10 cellular contexts compared by ENCODE assay signal in genomic region chrX:101429934-101430333, GRCh38. TPM values are rescaled to one million over a fixed set of nuclear protein-coding genes. Genes with fewer than 3 reads are reported as not detected.
A peak's percentile ranks its signal among the peaks of the same experiment; 100 is the strongest.
DNase-seq lines count a peak whose midpoint lies in the region; ATAC-seq and TF ChIP-seq lines count a peak whose summit lies in the region.
"Had no signal": no experiment of that assay in that cellular context is flagged by ENCODE, and none has a peak within 500 bp of the region (broad histone marks: within the 10 kb centered on the region; RNA-seq: fewer than 3 reads in every experiment).

No MANE protein-coding gene starts in this region.

- TF ChIP-seq CTCF in gastrocnemius medialis (IDR thresholded peaks at IDR 0.05 in 4 of 5, conservative IDR thresholded peaks at IDR 0.05 in 1 of 5) (no peak), breast epithelium (IDR thresholded peaks at IDR 0.05) (no peak)

- no peaks in the 10 kb centered on the region for H3K36me3 ChIP-seq in gastrocnemius medialis
- no peaks in the 10 kb centered on the region for H3K36me3 ChIP-seq in breast epithelium
- H3K36me3 ChIP-seq: neutrophil had no signal

- in situ Hi-C loops in gastrocnemius medialis (cut with MboI; ENCODE audit: low sequenced_read_pairs in 4 of 4) = no loop called here

- H3K27me3 ChIP-seq in gastrocnemius medialis = no peaks in the 10 kb centered on the region
- H3K27me3 ChIP-seq in breast epithelium = peaks cover 0 to 6% of the 10 kb centered on the region in 2 donors
- H3K27me3 ChIP-seq: neutrophil had no signal

- H3K4me3 ChIP-seq in gastrocnemius medialis (no peak overlapping the region), breast epithelium (no peak overlapping the region)

- no peaks in the 10 kb centered on the region for H3K9me3 Mint-ChIP-seq in activated naive CD4-positive, alpha-beta T cell treated with anti-CD3 and anti-CD28 coated beads, Interleukin-2, amount 50 U/mL, for 24 hours
- no peaks in the 10 kb centered on the region for H3K9me3 Mint-ChIP-seq in activated T-helper 2 cell treated with anti-CD3 and anti-CD28 coated beads, Interferon-gamma antibody, Interleukin-2, Interleukin-4, amounts not matched to agents 10 μg/mL and 5 μg/mL and 100 μg/mL, durations not matched to agents 14 hours and 24 hours and 36 hours
- peaks cover 0 to 5% of the 10 kb centered on the region in 2 donors for H3K9me3 Mint-ChIP-seq in stimulated activated naive CD8-positive, alpha-beta T cell treated with anti-CD3 and anti-CD28 coated beads, Interleukin-15, amount 100 ng/mL, for 72 hours

- TF ChIP-seq POLR2A in gastrocnemius medialis (IDR thresholded peaks at IDR 0.05) (no peak), breast epithelium (IDR thresholded peaks at IDR 0.05) (no peak)

- H3K4me3 Mint-ChIP-seq in activated naive CD4-positive, alpha-beta T cell treated with anti-CD3 and anti-CD28 coated beads, Interleukin-2, amount 50 U/mL, for 24 hours = no peak overlapping the region
- H3K4me3 Mint-ChIP-seq in activated T-helper 2 cell treated with anti-CD3 and anti-CD28 coated beads, Interferon-gamma antibody, Interleukin-2, Interleukin-4, amounts not matched to agents 10 μg/mL and 5 μg/mL and 100 μg/mL, durations not matched to agents 14 hours and 24 hours and 36 hours (ENCODE audit: low read depth) = peak overlapping the region; percentile 28
- peak overlapping the region in 1 of 2 donors; percentile 40 for H3K4me3 Mint-ChIP-seq in stimulated activated naive CD8-positive, alpha-beta T cell treated with anti-CD3 and anti-CD28 coated beads, Interleukin-15, amount 100 ng/mL, for 72 hours

- DNase-seq in activated naive CD4-positive, alpha-beta T cell treated with Interleukin-2 at 50 U/mL for 16 hours = no peak
- no peak for DNase-seq in activated T-helper 2 cell treated with anti-CD3 and anti-CD28 coated beads, Interferon-gamma antibody, Interleukin-2, Interleukin-4, amounts not matched to agents 10 μg/mL and 5 μg/mL and 100 μg/mL, durations not matched to agents 14 hours and 24 hours and 36 hours (ENCODE audit: low spot score)
- DNase-seq in stimulated activated naive CD8-positive, alpha-beta T cell treated with anti-CD3 and anti-CD28 coated beads, Interleukin-15, amount 100 ng/mL, for 72 hours = no peak
- no peak for DNase-seq in gastrocnemius medialis
- no peak for DNase-seq in breast epithelium (ENCODE audit: low spot score in 2 of 2)
- DNase-seq in HK-2 (ENCODE audit: unreplicated experiment) = no peak
- DNase-seq: KG1 had no signal

- peaks cover 11% of the 10 kb centered on the region for H3K36me3 Mint-ChIP-seq in activated naive CD4-positive, alpha-beta T cell treated with anti-CD3 and anti-CD28 coated beads, Interleukin-2, amount 50 U/mL, for 24 hours
- H3K36me3 Mint-ChIP-seq in activated T-helper 2 cell treated with anti-CD3 and anti-CD28 coated beads, Interferon-gamma antibody, Interleukin-2, Interleukin-4, amounts not matched to agents 10 μg/mL and 5 μg/mL and 100 μg/mL, durations not matched to agents 14 hours and 24 hours and 36 hours (ENCODE audit: low read depth) = peaks cover 28% of the 10 kb centered on the region

- H3K4me1 ChIP-seq in gastrocnemius medialis = no peaks in the 10 kb centered on the region
- no peaks in the 10 kb centered on the region for H3K4me1 ChIP-seq in breast epithelium

- peaks cover 15% of the 10 kb centered on the region for H3K4me1 Mint-ChIP-seq in activated naive CD4-positive, alpha-beta T cell treated with anti-CD3 and anti-CD28 coated beads, Interleukin-2, amount 50 U/mL, for 24 hours
- peaks cover 17% of the 10 kb centered on the region for H3K4me1 Mint-ChIP-seq in activated T-helper 2 cell treated with anti-CD3 and anti-CD28 coated beads, Interferon-gamma antibody, Interleukin-2, Interleukin-4, amounts not matched to agents 10 μg/mL and 5 μg/mL and 100 μg/mL, durations not matched to agents 14 hours and 24 hours and 36 hours (ENCODE audit: low read depth)
- peaks cover 13% of the 10 kb centered on the region for H3K4me1 Mint-ChIP-seq in stimulated activated naive CD8-positive, alpha-beta T cell treated with anti-CD3 and anti-CD28 coated beads, Interleukin-15, amount 100 ng/mL, for 72 hours

- peak overlapping the region; percentile 55 for H3K27ac Mint-ChIP-seq in activated naive CD4-positive, alpha-beta T cell treated with anti-CD3 and anti-CD28 coated beads, Interleukin-2, amount 50 U/mL, for 24 hours
- peak overlapping the region; percentile 86 for H3K27ac Mint-ChIP-seq in activated T-helper 2 cell treated with anti-CD3 and anti-CD28 coated beads, Interferon-gamma antibody, Interleukin-2, Interleukin-4, amounts not matched to agents 10 μg/mL and 5 μg/mL and 100 μg/mL, durations not matched to agents 14 hours and 24 hours and 36 hours
- no peak overlapping the region for H3K27ac Mint-ChIP-seq in stimulated activated naive CD8-positive, alpha-beta T cell treated with anti-CD3 and anti-CD28 coated beads, Interleukin-15, amount 100 ng/mL, for 72 hours

- no peaks in the 10 kb centered on the region for H3K27me3 Mint-ChIP-seq in activated naive CD4-positive, alpha-beta T cell treated with anti-CD3 and anti-CD28 coated beads, Interleukin-2, amount 50 U/mL, for 24 hours
- H3K27me3 Mint-ChIP-seq in activated T-helper 2 cell treated with anti-CD3 and anti-CD28 coated beads, Interferon-gamma antibody, Interleukin-2, Interleukin-4, amounts not matched to agents 10 μg/mL and 5 μg/mL and 100 μg/mL, durations not matched to agents 14 hours and 24 hours and 36 hours (ENCODE audit: low read depth) = no peaks in the 10 kb centered on the region
- H3K27me3 Mint-ChIP-seq in stimulated activated naive CD8-positive, alpha-beta T cell treated with anti-CD3 and anti-CD28 coated beads, Interleukin-15, amount 100 ng/mL, for 72 hours = no peaks in the 10 kb centered on the region

- no peaks in the 10 kb centered on the region for H3K9me3 ChIP-seq in gastrocnemius medialis
- peaks cover 0 to 21% of the 10 kb centered on the region in 2 donors for H3K9me3 ChIP-seq in breast epithelium
- H3K9me3 ChIP-seq: neutrophil had no signal

- ATAC-seq in HG03025 (IDR thresholded peaks at IDR 0.05; ENCODE audit: low FRiP score, unreplicated experiment) = peak; percentile 45
- peak; percentile 90 for ATAC-seq in stimulated activated naive CD8-positive, alpha-beta T cell treated with anti-CD3 and anti-CD28 coated beads, Interleukin-15, amount 100 ng/mL, for 72 hours
- no peak for ATAC-seq in gastrocnemius medialis

- intact Hi-C loops in activated T-helper 2 cell treated with anti-CD3 and anti-CD28 coated beads, Interferon-gamma antibody, Interleukin-2, Interleukin-4, amounts not matched to agents 10 μg/mL and 5 μg/mL and 100 μg/mL, durations not matched to agents 14 hours and 24 hours and 36 hours (cut with micrococcal nuclease) = loop anchor here (2.0 to 5.0 kb wide), 2 partner anchors 21 to 367 kb away; partner anchors contain the start of gene HNRNPH2
- intact Hi-C loops in gastrocnemius medialis (cut with DNase I; ENCODE audit: low total_unique reads) (no loop called here), breast epithelium (cut with DNase I; ENCODE audit: low total_unique reads) (no loop called here)

- H3K27ac ChIP-seq in gastrocnemius medialis = no peak overlapping the region
- H3K27ac ChIP-seq in breast epithelium = peak overlapping the region in 1 of 2 donors; percentile 32
- H3K27ac ChIP-seq: neutrophil had no signal

RNA-seq across cellular contexts. Expression of gene HNRNPH2, which starts 21.9 kb away (rescaled TPM):
- 17.5 and 18.0 TPM in 2 replicates for total RNA-seq in activated T-helper 2 cell treated with anti-CD3 and anti-CD28 coated beads, Interferon-gamma antibody, Interleukin-2, Interleukin-4, amounts not matched to agents 10 μg/mL and 5 μg/mL and 100 μg/mL, durations not matched to agents 14 hours and 24 hours and 36 hours
- total RNA-seq in gastrocnemius medialis (10 to 100 TPM; 33.8 to 58.1 (median 43.3) TPM), breast epithelium (10 to 100 TPM; 48.5 to 83.9 (median 66.2) TPM)

RNA-seq across cellular contexts. Expression of gene GLA, which starts 22.2 kb away (rescaled TPM):
- total RNA-seq in activated T-helper 2 cell treated with anti-CD3 and anti-CD28 coated beads, Interferon-gamma antibody, Interleukin-2, Interleukin-4, amounts not matched to agents 10 μg/mL and 5 μg/mL and 100 μg/mL, durations not matched to agents 14 hours and 24 hours and 36 hours = 82.9 and 89.1 TPM in 2 replicates
- total RNA-seq in gastrocnemius medialis = 10 to 100 TPM; 13.4 to 16.3 (median 14.6) TPM
- 10 to 100 TPM; 20.5 to 43.0 (median 31.5) TPM for total RNA-seq in breast epithelium

RNA-seq across cellular contexts. Expression of gene RPL36A, which starts 39.1 kb away (rescaled TPM):
- 290 and 376 TPM in 2 replicates for total RNA-seq in activated T-helper 2 cell treated with anti-CD3 and anti-CD28 coated beads, Interferon-gamma antibody, Interleukin-2, Interleukin-4, amounts not matched to agents 10 μg/mL and 5 μg/mL and 100 μg/mL, durations not matched to agents 14 hours and 24 hours and 36 hours
- 1,000 to 10,000 TPM in 3 of 4 donors, 100 to 1,000 TPM in 1; 627 to 1,470 (median 1,100) TPM for total RNA-seq in gastrocnemius medialis
- 100 to 1,000 TPM; 503 to 954 (median 526) TPM for total RNA-seq in breast epithelium

RNA-seq across cellular contexts. Expression of gene BTK, which starts 43.9 kb away (rescaled TPM):
- 0.11 and 0.25 TPM in 2 replicates for total RNA-seq in activated T-helper 2 cell treated with anti-CD3 and anti-CD28 coated beads, Interferon-gamma antibody, Interleukin-2, Interleukin-4, amounts not matched to agents 10 μg/mL and 5 μg/mL and 100 μg/mL, durations not matched to agents 14 hours and 24 hours and 36 hours
- 1 to 10 TPM in 1 of 4 donors, under 1 TPM in 2, not detected in 1; 0.75 to 1.5 (median 1.00) TPM for total RNA-seq in gastrocnemius medialis
- 10 to 100 TPM in 1 of 3 donors, 1 to 10 TPM in 2; 3.9 to 19.7 (median 7.9) TPM for total RNA-seq in breast epithelium

RNA-seq across cellular contexts. Expression of gene ARMCX4, which starts 55.3 kb away (rescaled TPM):
- total RNA-seq in activated T-helper 2 cell treated with anti-CD3 and anti-CD28 coated beads, Interferon-gamma antibody, Interleukin-2, Interleukin-4, amounts not matched to agents 10 μg/mL and 5 μg/mL and 100 μg/mL, durations not matched to agents 14 hours and 24 hours and 36 hours = 4.7 and 6.3 TPM in 2 replicates
- total RNA-seq in gastrocnemius medialis = 1 to 10 TPM in 2 of 4 donors, under 1 TPM in 2; 0.44 to 3.0 (median 1.1) TPM
- total RNA-seq in breast epithelium = 10 to 100 TPM in 2 of 3 donors, 1 to 10 TPM in 1; 7.7 to 20.3 (median 11.8) TPM

Comparison
In these comparisons a context has a peak if more than half of its experiments do, and no peak if none do; other contexts are left out.
1. H3K27ac Mint-ChIP-seq: peak in activated naive CD4-positive, alpha-beta T cell treated with anti-CD3 and anti-CD28 coated beads, Interleukin-2, amount 50 U/mL, for 24 hours (single experiment) and activated T-helper 2 cell treated with anti-CD3 and anti-CD28 coated beads, Interferon-gamma antibody, Interleukin-2, Interleukin-4, amounts not matched to agents 10 μg/mL and 5 μg/mL and 100 μg/mL, durations not matched to agents 14 hours and 24 hours and 36 hours (single experiment); none in stimulated activated naive CD8-positive, alpha-beta T cell treated with anti-CD3 and anti-CD28 coated beads, Interleukin-15, amount 100 ng/mL, for 72 hours (0 of 2).
2. ATAC-seq: peak in HG03025 (single experiment) and stimulated activated naive CD8-positive, alpha-beta T cell treated with anti-CD3 and anti-CD28 coated beads, Interleukin-15, amount 100 ng/mL, for 72 hours (single experiment); none in gastrocnemius medialis (0 of 2).